16 cellular contexts compared by ENCODE assay signal in the genomic region with DNA sequence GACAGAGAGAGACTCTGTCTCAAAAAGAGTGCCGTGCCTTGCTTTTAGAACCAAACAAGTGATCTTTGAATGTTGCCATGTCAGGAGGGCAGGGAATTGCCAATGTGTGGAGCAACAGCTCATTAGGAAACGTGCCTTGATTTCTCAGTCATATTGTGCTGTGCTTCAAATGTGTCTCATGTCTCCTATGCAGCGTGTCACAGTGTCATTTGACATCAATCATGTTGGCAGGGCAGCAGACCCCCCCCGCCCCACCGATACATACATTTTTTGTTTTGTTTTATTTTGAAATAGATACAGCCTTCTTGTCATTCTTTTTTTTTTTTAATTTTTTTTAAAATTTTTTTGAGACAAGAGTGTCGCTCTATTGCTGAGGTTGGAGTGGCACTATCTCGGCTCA. TPM values are rescaled to one million over a fixed set of nuclear protein-coding genes. Genes with fewer than 3 reads are reported as not detected.
DNase-seq lines count a peak whose midpoint lies in the region; ATAC-seq and TF ChIP-seq lines count a peak whose summit lies in the region.
"Had no signal": no experiment of that assay in that cellular context is flagged by ENCODE, and none has a peak within 500 bp of the region (broad histone marks: within the 10 kb centered on the region; RNA-seq: fewer than 3 reads in every experiment).

No MANE protein-coding gene starts in this region.

- H3K9me3 ChIP-seq in lower lobe of right lung, result no peaks in the 10 kb centered on the region
- no peaks in the 10 kb centered on the region for H3K9me3 ChIP-seq in upper lobe of right lung
- H3K9me3 ChIP-seq: BLaER1 had no signal

- no peak overlapping the region for H3K4me3 ChIP-seq in lower lobe of right lung
- H3K4me3 ChIP-seq in upper lobe of right lung, result no peak overlapping the region
- H3K4me3 ChIP-seq: BLaER1, GM12878 had no signal

- POLR2A ChIA-PET in HEK293T (lab: Yijun Ruan, JAX), result no interaction called here

- CTCF ChIA-PET in HEK293T (lab: Yijun Ruan, JAX), result no interaction called here

- DNase-seq in activated effector memory CD4-positive, alpha-beta T cell treated with anti-CD3 and anti-CD28 coated beads, Interleukin-2, amount 50 U/mL, for 16 hours, result peak; percentile 30
- DNase-seq in activated effector memory CD4-positive, alpha-beta T cell treated with Interleukin-2 at 50 U/mL for 16 hours, result no peak
- no peak for DNase-seq in HEK293T (ENCODE audit: extremely low spot score)
- peak; percentile 10 for DNase-seq in lower lobe of right lung
- DNase-seq in upper lobe of right lung, result peak; percentile 25
- DNase-seq in HPDE6-E6E7 (ENCODE audit: extremely low spot score), result no peak
- no peak for DNase-seq in stimulated activated CD8-positive, alpha-beta memory T cell treated with anti-CD3 and anti-CD28 coated beads, Interleukin-4, amount 100 ng/mL, for 48 hours
- DNase-seq: AML-193; CD4-positive, alpha-beta T cell; DMS79 had no signal

- no peaks in the 10 kb centered on the region for H3K36me3 ChIP-seq in lower lobe of right lung
- no peaks in the 10 kb centered on the region for H3K36me3 ChIP-seq in upper lobe of right lung

- ATAC-seq in lower lobe of right lung (no peak), upper lobe of right lung (no peak), GM21737 (IDR thresholded peaks at IDR 0.05; ENCODE audit: unreplicated experiment) (no peak)
- ATAC-seq: GM12878, HCT116, HepG2 had no signal

- H3K4me1 ChIP-seq in lower lobe of right lung (peaks cover 50% of the 10 kb centered on the region), upper lobe of right lung (peaks cover 36% of the 10 kb centered on the region)

- intact Hi-C loops in lower lobe of right lung (cut with DNase I) (no loop called here), upper lobe of right lung (cut with DNase I) (no loop called here)

- TF ChIP-seq CTCF in lower lobe of right lung (IDR thresholded peaks at IDR 0.05) (no peak), upper lobe of right lung (IDR thresholded peaks at IDR 0.05) (no peak)

- H3K27me3 ChIP-seq in lower lobe of right lung (ENCODE audit: low read depth) (no peaks in the 10 kb centered on the region), upper lobe of right lung (no peaks in the 10 kb centered on the region)
- H3K27me3 ChIP-seq: BLaER1 had no signal

- H3K27ac ChIP-seq in lower lobe of right lung (peak overlapping the region; percentile 31), upper lobe of right lung (no peak overlapping the region)
- H3K27ac ChIP-seq: 22Rv1 had no signal

TF ChIP-seq in HEK293T, 16 proteins besides CTCF, POLR2A, EP300 and RAD21:
- TF ChIP-seq, protein P1, sequence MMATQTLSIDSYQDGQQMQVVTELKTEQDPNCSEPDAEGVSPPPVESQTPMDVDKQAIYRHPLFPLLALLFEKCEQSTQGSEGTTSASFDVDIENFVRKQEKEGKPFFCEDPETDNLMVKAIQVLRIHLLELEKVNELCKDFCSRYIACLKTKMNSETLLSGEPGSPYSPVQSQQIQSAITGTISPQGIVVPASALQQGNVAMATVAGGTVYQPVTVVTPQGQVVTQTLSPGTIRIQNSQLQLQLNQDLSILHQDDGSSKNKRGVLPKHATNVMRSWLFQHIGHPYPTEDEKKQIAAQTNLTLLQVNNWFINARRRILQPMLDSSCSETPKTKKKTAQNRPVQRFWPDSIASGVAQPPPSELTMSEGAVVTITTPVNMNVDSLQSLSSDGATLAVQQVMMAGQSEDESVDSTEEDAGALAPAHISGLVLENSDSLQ (IDR thresholded peaks at IDR 0.05), result peak; percentile 38; the same call in 1 of the 2 replicates
- TF ChIP-seq FOXK2 (IDR thresholded peaks at IDR 0.05), result no peak

RNA-seq across cellular contexts. Expression of gene MRC2, which starts 22.1 kb away (rescaled TPM):
- total RNA-seq in lower lobe of right lung, result 91.2 TPM
- 127 TPM for total RNA-seq in upper lobe of right lung
- total RNA-seq: HepG2 had no signal

Comparison
In these comparisons a context has a peak if more than half of its experiments do, and no peak if none do; other contexts are left out.
1. DNase-seq: peak in activated effector memory CD4-positive, alpha-beta T cell treated with anti-CD3 and anti-CD28 coated beads, Interleukin-2, amount 50 U/mL, for 16 hours (single experiment), lower lobe of right lung (single experiment) and upper lobe of right lung (single experiment); none in activated effector memory CD4-positive, alpha-beta T cell treated with Interleukin-2 at 50 U/mL for 16 hours (single experiment), HEK293T (single experiment), HPDE6-E6E7 (single experiment) and stimulated activated CD8-positive, alpha-beta memory T cell treated with anti-CD3 and anti-CD28 coated beads, Interleukin-4, amount 100 ng/mL, for 48 hours (single experiment).